Comparison of ENCODE assay signal across 16 cellular contexts in the genomic region with DNA sequence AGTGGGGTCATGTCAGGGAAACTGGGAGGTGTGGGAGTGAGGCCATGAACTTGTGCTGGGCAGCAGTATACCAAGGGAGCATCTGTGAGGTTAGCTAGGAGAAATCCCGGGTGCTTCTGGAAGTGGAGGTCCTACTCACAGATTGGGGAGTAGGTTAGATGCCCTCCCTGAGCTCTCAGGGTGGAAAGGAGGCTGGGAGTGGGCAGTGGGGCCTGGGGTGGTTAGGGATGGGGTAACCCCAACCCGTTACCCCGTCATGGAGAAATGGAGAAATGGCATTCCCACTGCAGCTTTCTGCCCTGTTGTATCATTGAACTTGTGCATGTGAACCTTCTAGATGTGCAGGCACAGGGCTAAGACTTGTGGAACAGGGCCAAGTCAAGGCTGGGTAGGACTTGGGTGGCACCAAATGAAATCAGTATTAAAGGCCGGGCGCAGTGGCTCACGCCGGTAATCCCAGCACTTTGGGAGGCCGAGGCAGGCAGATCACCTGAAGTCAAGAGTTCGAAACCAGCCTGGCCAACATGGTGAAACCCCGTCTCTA. TPM values are rescaled to one million over a fixed set of nuclear protein-coding genes. Genes with fewer than 3 reads are reported as not detected.
A peak's percentile ranks its signal among the peaks of the same experiment; 100 is the strongest.
DNase-seq lines count a peak whose midpoint lies in the region; TF ChIP-seq lines count a peak whose summit lies in the region.
"Had no signal": no experiment of that assay in that cellular context is flagged by ENCODE, and none has a peak within 500 bp of the region (broad histone marks: within the 10 kb centered on the region; RNA-seq: fewer than 3 reads in every experiment).

No MANE protein-coding gene starts in this region.

- no peaks in the 10 kb centered on the region for H3K9me3 ChIP-seq in ascending aorta
- H3K9me3 ChIP-seq: HAP-1 had no signal

- H3K9me3 Mint-ChIP-seq in osteocyte (ENCODE audit: unreplicated experiment) = no peaks in the 10 kb centered on the region
- H3K9me3 Mint-ChIP-seq: CD4-positive, alpha-beta memory T cell; HFFc6 had no signal

- intact Hi-C loops in ascending aorta (cut with DNase I) = no loop called here

- H3K27me3 ChIP-seq in ascending aorta = no peaks in the 10 kb centered on the region

- H3K27ac ChIP-seq in coronary artery (no peak overlapping the region), ascending aorta (no peak overlapping the region)

- no peak overlapping the region for H3K27ac Mint-ChIP-seq in osteocyte (ENCODE audit: unreplicated experiment)
- H3K27ac Mint-ChIP-seq: CD4-positive, alpha-beta memory T cell; HFFc6 had no signal

- H3K4me1 Mint-ChIP-seq in osteocyte (ENCODE audit: unreplicated experiment) = no peaks in the 10 kb centered on the region
- H3K4me1 Mint-ChIP-seq: CD4-positive, alpha-beta memory T cell had no signal

- H3K36me3 ChIP-seq in ascending aorta = no peaks in the 10 kb centered on the region
- H3K36me3 ChIP-seq: HAP-1 had no signal

- H3K4me3 ChIP-seq in coronary artery (no peak overlapping the region), ascending aorta (no peak overlapping the region)
- H3K4me3 ChIP-seq: HAP-1 had no signal

- H3K4me1 ChIP-seq in ascending aorta = no peaks in the 10 kb centered on the region
- H3K4me1 ChIP-seq: HAP-1 had no signal

- H3K27me3 Mint-ChIP-seq in osteocyte (ENCODE audit: unreplicated experiment) = no peaks in the 10 kb centered on the region
- H3K27me3 Mint-ChIP-seq: CD4-positive, alpha-beta memory T cell had no signal

- peak; percentile 49 for DNase-seq in coronary artery (ENCODE audit: low spot score)
- DNase-seq in ecto neural progenitor cell (ENCODE audit: low spot score) = peak; percentile 24
- DNase-seq in osteocyte (ENCODE audit: extremely low spot score, unreplicated experiment) = peak; percentile 42
- DNase-seq in ascending aorta (ENCODE audit: low spot score in 2 of 2) = no peak
- DNase-seq in iPS-NIHi11 (ENCODE audit: low spot score) = no peak
- DNase-seq in NCI-H526 treated with DMSO at 0.1 percent for 48 hours (lab: John Stamatoyannopoulos, UW) = no peak
- DNase-seq: C1 segment of cervical spinal cord; Calu3; CD4-positive, alpha-beta memory T cell; COR-L47; DMS53; DMS79 treated with DMSO at 0.1 percent for 48 hours; GF-D8; GOT3; HFFc6 had no signal

- TF ChIP-seq CTCF in coronary artery (IDR thresholded peaks at IDR 0.05) (no peak), osteocyte (IDR thresholded peaks at IDR 0.05) (no peak), ascending aorta (IDR thresholded peaks at IDR 0.05) (no peak)

- H3K36me3 Mint-ChIP-seq in osteocyte (ENCODE audit: unreplicated experiment) = no peaks in the 10 kb centered on the region
- H3K36me3 Mint-ChIP-seq: CD4-positive, alpha-beta memory T cell had no signal

- no peak overlapping the region for H3K4me3 Mint-ChIP-seq in osteocyte (ENCODE audit: unreplicated experiment)
- H3K4me3 Mint-ChIP-seq: CD4-positive, alpha-beta memory T cell; HFFc6 had no signal

RNA-seq across cellular contexts. Expression of gene EXOC8, which starts 27.2 kb away (rescaled TPM):
- total RNA-seq in osteocyte (13.4 and 14.8 TPM in 2 replicates), ascending aorta (9.9 TPM)

RNA-seq across cellular contexts. Expression of gene SPRTN, which starts 27.6 kb away (rescaled TPM):
- total RNA-seq in osteocyte (13.5 and 14.7 TPM in 2 replicates), ascending aorta (52.6 TPM)

Comparison
In these comparisons a context has a peak if more than half of its experiments do, and no peak if none do; other contexts are left out.
1. DNase-seq: peak in coronary artery (single experiment), ecto neural progenitor cell (single experiment) and osteocyte (single experiment); none in ascending aorta (0 of 2), iPS-NIHi11 (single experiment) and NCI-H526 treated with DMSO at 0.1 percent for 48 hours (single experiment).